ENCODE assay signal across 1 cellular context in the genomic region with DNA sequence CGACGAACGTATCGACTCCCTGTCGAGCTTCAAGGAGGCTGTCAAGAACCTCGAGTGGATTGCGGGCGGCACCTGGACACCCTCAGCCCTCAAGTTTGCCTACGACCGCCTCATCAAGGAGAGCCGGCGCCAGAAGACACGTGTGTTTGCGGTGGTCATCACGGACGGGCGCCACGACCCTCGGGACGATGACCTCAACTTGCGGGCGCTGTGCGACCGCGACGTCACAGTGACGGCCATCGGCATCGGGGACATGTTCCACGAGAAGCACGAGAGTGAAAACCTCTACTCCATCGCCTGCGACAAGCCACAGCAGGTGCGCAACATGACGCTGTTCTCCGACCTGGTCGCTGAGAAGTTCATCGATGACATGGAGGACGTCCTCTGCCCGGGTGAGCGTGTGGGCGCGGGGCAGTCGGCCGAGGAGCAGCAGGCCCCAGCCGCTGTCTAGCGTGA.
TF ChIP-seq lines count a peak whose summit lies in the region.

No MANE protein-coding gene starts in this region.

TF ChIP-seq in HepG2, 621 proteins besides CTCF, POLR2A, EP300 and RAD21:
- TF ChIP-seq RFX5 (IDR thresholded peaks at IDR 0.05; ENCODE audit: low read depth, low read length), result no peak
- no peak for TF ChIP-seq ZFP82 (CRISPR knock-in tag; IDR thresholded peaks at IDR 0.05; ENCODE audit: borderline replicate concordance)
